Comparison of ENCODE assay signal across 1 cellular context in genomic region chr17:31095239-31096105, GRCh38.
TF ChIP-seq lines count a peak whose summit lies in the region.

No MANE protein-coding gene starts in this region.

TF ChIP-seq in HepG2, 621 proteins besides CTCF, POLR2A, EP300 and RAD21 (continued from another document and continues in another):
- TF ChIP-seq, protein P1, sequence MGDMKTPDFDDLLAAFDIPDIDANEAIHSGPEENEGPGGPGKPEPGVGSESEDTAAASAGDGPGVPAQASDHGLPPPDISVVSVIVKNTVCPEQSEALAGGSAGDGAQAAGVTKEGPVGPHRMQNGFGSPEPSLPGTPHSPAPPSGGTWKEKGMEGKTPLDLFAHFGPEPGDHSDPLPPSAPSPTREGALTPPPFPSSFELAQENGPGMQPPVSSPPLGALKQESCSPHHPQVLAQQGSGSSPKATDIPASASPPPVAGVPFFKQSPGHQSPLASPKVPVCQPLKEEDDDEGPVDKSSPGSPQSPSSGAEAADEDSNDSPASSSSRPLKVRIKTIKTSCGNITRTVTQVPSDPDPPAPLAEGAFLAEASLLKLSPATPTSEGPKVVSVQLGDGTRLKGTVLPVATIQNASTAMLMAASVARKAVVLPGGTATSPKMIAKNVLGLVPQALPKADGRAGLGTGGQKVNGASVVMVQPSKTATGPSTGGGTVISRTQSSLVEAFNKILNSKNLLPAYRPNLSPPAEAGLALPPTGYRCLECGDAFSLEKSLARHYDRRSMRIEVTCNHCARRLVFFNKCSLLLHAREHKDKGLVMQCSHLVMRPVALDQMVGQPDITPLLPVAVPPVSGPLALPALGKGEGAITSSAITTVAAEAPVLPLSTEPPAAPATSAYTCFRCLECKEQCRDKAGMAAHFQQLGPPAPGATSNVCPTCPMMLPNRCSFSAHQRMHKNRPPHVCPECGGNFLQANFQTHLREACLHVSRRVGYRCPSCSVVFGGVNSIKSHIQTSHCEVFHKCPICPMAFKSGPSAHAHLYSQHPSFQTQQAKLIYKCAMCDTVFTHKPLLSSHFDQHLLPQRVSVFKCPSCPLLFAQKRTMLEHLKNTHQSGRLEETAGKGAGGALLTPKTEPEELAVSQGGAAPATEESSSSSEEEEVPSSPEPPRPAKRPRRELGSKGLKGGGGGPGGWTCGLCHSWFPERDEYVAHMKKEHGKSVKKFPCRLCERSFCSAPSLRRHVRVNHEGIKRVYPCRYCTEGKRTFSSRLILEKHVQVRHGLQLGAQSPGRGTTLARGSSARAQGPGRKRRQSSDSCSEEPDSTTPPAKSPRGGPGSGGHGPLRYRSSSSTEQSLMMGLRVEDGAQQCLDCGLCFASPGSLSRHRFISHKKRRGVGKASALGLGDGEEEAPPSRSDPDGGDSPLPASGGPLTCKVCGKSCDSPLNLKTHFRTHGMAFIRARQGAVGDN (CRISPR knock-in tag; IDR thresholded peaks at IDR 0.05): peak; percentile 62
- TF ChIP-seq ZNF296 (CRISPR knock-in tag; conservative IDR thresholded peaks at IDR 0.05): no peak
- no peak for TF ChIP-seq MAFK (conservative IDR thresholded peaks at IDR 0.05 in 1 of 2, IDR thresholded peaks at IDR 0.05 in 1 of 2; ENCODE audit: low read length in 2 of 2)
- TF ChIP-seq KAT7 (CRISPR knock-in tag; IDR thresholded peaks at IDR 0.05; ENCODE audit: borderline replicate concordance): peak; percentile 27; the same call in 1 of the 2 replicates
- no peak for TF ChIP-seq TEAD2 (CRISPR knock-in tag; IDR thresholded peaks at IDR 0.05)
- peak; percentile 29; the same call in 1 of the 2 replicates for TF ChIP-seq ZSCAN22 (CRISPR knock-in tag; IDR thresholded peaks at IDR 0.05)
- TF ChIP-seq JDP2 (CRISPR knock-in tag; IDR thresholded peaks at IDR 0.05; ENCODE audit: borderline replicate concordance): no peak
- peak; percentile 25 for TF ChIP-seq AGO1 (IDR thresholded peaks at IDR 0.05; ENCODE audit: low read depth, low read length, poor library complexity, severe bottlenecking)
- no peak for TF ChIP-seq ZNF160 (CRISPR knock-in tag; IDR thresholded peaks at IDR 0.05)
- no peak for TF ChIP-seq CBX1 (IDR thresholded peaks at IDR 0.05; ENCODE audit: low read depth)
- TF ChIP-seq PRDM15 (CRISPR knock-in tag; IDR thresholded peaks at IDR 0.05): no peak
- peak; percentile 75 for TF ChIP-seq RBFOX2 (IDR thresholded peaks at IDR 0.05; ENCODE audit: low read depth, low read length)
- TF ChIP-seq PITX1 (CRISPR knock-in tag; IDR thresholded peaks at IDR 0.05): peak; percentile 34; the same call in 1 of the 2 replicates
- TF ChIP-seq ZNF512B (CRISPR knock-in tag; IDR thresholded peaks at IDR 0.05; ENCODE audit: borderline replicate concordance): no peak
- no peak for TF ChIP-seq KIAA2018 (CRISPR knock-in tag; IDR thresholded peaks at IDR 0.05; ENCODE audit: borderline replicate concordance)
- peak; percentile 36; the same call in 1 of the 2 replicates for TF ChIP-seq ZNF629 (CRISPR knock-in tag; conservative IDR thresholded peaks at IDR 0.05)
- TF ChIP-seq ZNF17 (CRISPR knock-in tag; IDR thresholded peaks at IDR 0.05): no peak
- peak; percentile 17 for TF ChIP-seq ZNF18 (CRISPR knock-in tag; IDR thresholded peaks at IDR 0.05; ENCODE audit: insufficient replicate concordance)
- 0 out of 2 replicates have a peak, but pooled peaks have one; percentile 16 for TF ChIP-seq KDM3A (CRISPR knock-in tag; IDR thresholded peaks at IDR 0.05; ENCODE audit: low read depth)
- TF ChIP-seq, protein P2, sequence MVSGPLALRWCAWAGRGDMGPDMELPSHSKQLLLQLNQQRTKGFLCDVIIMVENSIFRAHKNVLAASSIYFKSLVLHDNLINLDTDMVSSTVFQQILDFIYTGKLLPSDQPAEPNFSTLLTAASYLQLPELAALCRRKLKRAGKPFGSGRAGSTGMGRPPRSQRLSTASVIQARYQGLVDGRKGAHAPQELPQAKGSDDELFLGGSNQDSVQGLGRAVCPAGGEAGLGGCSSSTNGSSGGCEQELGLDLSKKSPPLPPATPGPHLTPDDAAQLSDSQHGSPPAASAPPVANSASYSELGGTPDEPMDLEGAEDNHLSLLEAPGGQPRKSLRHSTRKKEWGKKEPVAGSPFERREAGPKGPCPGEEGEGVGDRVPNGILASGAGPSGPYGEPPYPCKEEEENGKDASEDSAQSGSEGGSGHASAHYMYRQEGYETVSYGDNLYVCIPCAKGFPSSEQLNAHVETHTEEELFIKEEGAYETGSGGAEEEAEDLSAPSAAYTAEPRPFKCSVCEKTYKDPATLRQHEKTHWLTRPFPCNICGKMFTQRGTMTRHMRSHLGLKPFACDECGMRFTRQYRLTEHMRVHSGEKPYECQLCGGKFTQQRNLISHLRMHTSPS (CRISPR knock-in tag; IDR thresholded peaks at IDR 0.05; ENCODE audit: low read depth): no peak
- TF ChIP-seq CREB3 (CRISPR knock-in tag; IDR thresholded peaks at IDR 0.05): no peak
- no peak for TF ChIP-seq POGZ (CRISPR knock-in tag; IDR thresholded peaks at IDR 0.05)
- peak; percentile 16; the same call in 1 of the 2 replicates for TF ChIP-seq KLF6 (CRISPR knock-in tag; IDR thresholded peaks at IDR 0.05)
- TF ChIP-seq ZNF740 (CRISPR knock-in tag; IDR thresholded peaks at IDR 0.05): no peak
- TF ChIP-seq ZNF709 (CRISPR knock-in tag; IDR thresholded peaks at IDR 0.05): no peak
- TF ChIP-seq SPEN (CRISPR knock-in tag; IDR thresholded peaks at IDR 0.05; ENCODE audit: low read depth): no peak; the same call in 1 of the 2 replicates
- no peak for TF ChIP-seq CHD4 (IDR thresholded peaks at IDR 0.05; ENCODE audit: borderline replicate concordance, low read length)
- TF ChIP-seq JARID2 (CRISPR knock-in tag; IDR thresholded peaks at IDR 0.05; ENCODE audit: insufficient replicate concordance): no peak
- TF ChIP-seq KLF16 (CRISPR knock-in tag; IDR thresholded peaks at IDR 0.05): peak in 1 of 2 experiments; percentile 64; a peak in 1 of 4 replicates
- no peak for TF ChIP-seq ZFP37 (CRISPR knock-in tag; IDR thresholded peaks at IDR 0.05; ENCODE audit: borderline replicate concordance)
- TF ChIP-seq, protein P3, sequence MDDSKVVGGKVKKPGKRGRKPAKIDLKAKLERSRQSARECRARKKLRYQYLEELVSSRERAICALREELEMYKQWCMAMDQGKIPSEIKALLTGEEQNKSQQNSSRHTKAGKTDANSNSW (CRISPR knock-in tag; IDR thresholded peaks at IDR 0.05; ENCODE audit: borderline replicate concordance): no peak
